8 cellular contexts compared by ENCODE assay signal in the genomic region with DNA sequence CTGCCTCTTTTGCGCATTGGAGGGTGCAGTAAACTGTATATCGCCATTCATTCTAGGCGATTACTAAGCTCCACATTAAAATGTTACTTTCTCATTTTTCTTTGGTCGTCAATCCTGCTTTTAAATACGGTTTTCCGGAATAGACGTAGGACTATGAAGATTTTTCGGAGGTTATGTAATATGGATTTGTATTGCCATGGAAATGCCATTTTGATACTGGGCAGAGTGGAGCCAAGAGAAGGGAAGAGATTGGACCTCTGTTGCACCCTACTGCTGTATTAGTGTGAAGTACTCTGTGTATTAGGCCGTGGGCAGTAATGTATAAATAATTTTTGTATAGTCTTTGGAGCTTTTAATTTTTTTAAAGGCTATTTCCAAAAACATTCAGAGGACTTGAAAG. TPM values are rescaled to one million over a fixed set of nuclear protein-coding genes. Genes with fewer than 3 reads are reported as not detected.
DNase-seq lines count a peak whose midpoint lies in the region; ATAC-seq and TF ChIP-seq lines count a peak whose summit lies in the region.

No MANE protein-coding gene starts in this region.

- no peak overlapping the region for H3K27ac Mint-ChIP-seq in mesothelial cell of epicardium
- H3K27ac Mint-ChIP-seq in nephron progenitor cell, result no peak overlapping the region

- in situ Hi-C loops in brain microvascular endothelial cell (cut with HindIII; ENCODE audit: low pct_ligation_motif_present, low sequenced_read_pairs), result no loop called here

- no peak overlapping the region for H3K4me3 Mint-ChIP-seq in mesothelial cell of epicardium
- no peak overlapping the region for H3K4me3 Mint-ChIP-seq in nephron progenitor cell

- H3K27me3 ChIP-seq in brain microvascular endothelial cell (replicated peaks), result no peaks in the 10 kb centered on the region
- H3K27me3 ChIP-seq in lung (ENCODE audit: control insufficient read depth, insufficient read depth), result no peaks in the 10 kb centered on the region

- WGBS in lung, 2 donors, result 0 to 1% methylated on average over 9 of the region's 9 CpGs

- no peaks in the 10 kb centered on the region for H3K9me3 ChIP-seq in lung (ENCODE audit: control insufficient read depth in 2 of 2, insufficient read depth in 1 of 2, low read length in 1 of 2)

- H3K4me3 ChIP-seq in AG09309 (ENCODE audit: control insufficient read depth, low read depth, low read length), result peak overlapping the region; percentile 69
- peak overlapping the region; percentile 96 for H3K4me3 ChIP-seq in brain microvascular endothelial cell (ENCODE audit: low read depth, low read length)
- H3K4me3 ChIP-seq in lung, result peak overlapping the region; percentile 75

- DNase-seq in AG09309 (ENCODE audit: low read depth) (no peak), HT-29 (ENCODE audit: low spot score) (peak; percentile 19), brain microvascular endothelial cell (no peak), lung (ENCODE audit: low spot score) (no peak), retina (no peak), mesothelial cell of epicardium (ENCODE audit: low spot score in 2 of 2, unreplicated experiment in 2 of 2) (no peak), nephron progenitor cell (no peak)
- DNase-seq in stimulated activated CD4-positive, alpha-beta T cell treated with anti-CD3 and anti-CD28 coated beads, Interleukin-15, amount 100 ng/mL, for 24 hours, result no peak

- H3K27me3 Mint-ChIP-seq in mesothelial cell of epicardium (ENCODE audit: low read depth) (no peaks in the 10 kb centered on the region), nephron progenitor cell (ENCODE audit: low read depth, poor library complexity) (peaks cover 6% of the 10 kb centered on the region)

- TF ChIP-seq CTCF in AG09309 (IDR thresholded peaks at IDR 0.05; ENCODE audit: control insufficient read depth, insufficient read depth, low read depth, low read length, missing control alignments), result no peak
- no peak for TF ChIP-seq CTCF in brain microvascular endothelial cell (IDR thresholded peaks at IDR 0.05; ENCODE audit: low read depth, low read length, missing control alignments)
- no peak for TF ChIP-seq CTCF in lung (IDR thresholded peaks at IDR 0.05; ENCODE audit: control extremely low read depth, extremely low read depth)
- TF ChIP-seq CTCF in mesothelial cell of epicardium (IDR thresholded peaks at IDR 0.05; ENCODE audit: unreplicated experiment), result no peak
- no peak for TF ChIP-seq CTCF in nephron progenitor cell (IDR thresholded peaks at IDR 0.05)

- peaks cover 31% of the 10 kb centered on the region for H3K4me1 Mint-ChIP-seq in mesothelial cell of epicardium
- H3K4me1 Mint-ChIP-seq in nephron progenitor cell, result peaks cover 25% of the 10 kb centered on the region

- H3K36me3 Mint-ChIP-seq in mesothelial cell of epicardium, result peaks cover 2% of the 10 kb centered on the region
- H3K36me3 Mint-ChIP-seq in nephron progenitor cell (ENCODE audit: low read depth), result peaks cover 37% of the 10 kb centered on the region

- H3K9me3 Mint-ChIP-seq in mesothelial cell of epicardium, result no peaks in the 10 kb centered on the region
- H3K9me3 Mint-ChIP-seq in nephron progenitor cell, result no peaks in the 10 kb centered on the region

- H3K36me3 ChIP-seq in brain microvascular endothelial cell (replicated peaks), result peaks cover 6% of the 10 kb centered on the region
- H3K36me3 ChIP-seq in lung (ENCODE audit: control insufficient read depth in 2 of 2, insufficient read depth in 2 of 2, low read length in 2 of 2), result peaks cover 0 to 4% of the 10 kb centered on the region in 2 donors

- no peak for ATAC-seq in lung (ENCODE audit: insufficient read depth, low FRiP score)

- peak overlapping the region; percentile 87 for H3K27ac ChIP-seq in brain microvascular endothelial cell
- H3K27ac ChIP-seq in lung (ENCODE audit: low read depth in 1 of 2, low read length in 1 of 2), result peak overlapping the region; percentile 88 to 91

- peaks cover 0 to 15% of the 10 kb centered on the region in 2 donors for H3K4me1 ChIP-seq in lung (ENCODE audit: control insufficient read depth in 2 of 2, insufficient read depth in 2 of 2, low read length in 2 of 2)

RNA-seq across cellular contexts. Expression of gene RBM25, which starts 1.0 kb away (rescaled TPM):
- total RNA-seq in HT-29 (2014; rRNA removed; shearing (Covaris generic)), result 20.3 and 26.1 TPM in 2 replicates
- total RNA-seq in lung, result 100 to 1,000 TPM in 1 of 2 donors, 10 to 100 TPM in 1; 59.4 to 103 TPM
- 10 to 100 TPM; 27.9 to 50.7 TPM for polyA plus RNA-seq in lung
- total RNA-seq in mesothelial cell of epicardium, result 145 to 155 TPM (median 152 TPM) in 3 replicates

RNA-seq across cellular contexts. Expression of gene ZFYVE1, which starts 32.4 kb away (rescaled TPM):
- 1.1 and 2.2 TPM in 2 replicates for total RNA-seq in HT-29 (2014; rRNA removed; shearing (Covaris generic))
- 10 to 100 TPM; 17.1 to 17.7 TPM for total RNA-seq in lung
- 10 to 100 TPM in 1 of 2 donors, 1 to 10 TPM in 1; 4.1 to 11.4 TPM for polyA plus RNA-seq in lung
- 18.3 to 23.1 TPM (median 21.4 TPM) in 3 replicates for total RNA-seq in mesothelial cell of epicardium
